ENCODE assay signal across 17 cellular contexts in genomic region chr17:80618304-80618703, GRCh38.
"Had no signal": no experiment of that assay in that cellular context is flagged by ENCODE, and none has a peak within 500 bp of the region (broad histone marks: within the 10 kb centered on the region; RNA-seq: fewer than 3 reads in every experiment).

No MANE protein-coding gene starts in this region.

- H3K36me3 ChIP-seq: ascending aorta, lower lobe of right lung, neutrophil, right atrium auricular region, tibial artery had no signal

- FAIRE-seq: colon, endothelial cell of umbilical vein had no signal

- H3K9me3 Mint-ChIP-seq: activated naive CD8-positive, alpha-beta T cell treated with anti-CD3 and anti-CD28 coated beads, Interleukin-2, amount 10 ng/mL, durations not matched to agents 7 days and 5 days; immature natural killer cell had no signal

- H3K27me3 ChIP-seq: ascending aorta, foreskin keratinocyte, neutrophil, right atrium auricular region, tibial artery had no signal

- H3K27ac ChIP-seq: ascending aorta, foreskin keratinocyte, lower lobe of right lung, neutrophil, right atrium auricular region, skin epidermis, tibial artery had no signal

- H3K27ac Mint-ChIP-seq: activated naive CD8-positive, alpha-beta T cell treated with anti-CD3 and anti-CD28 coated beads, Interleukin-2, amount 10 ng/mL, durations not matched to agents 7 days and 5 days; immature natural killer cell had no signal

- DNase-seq: activated CD4-positive, alpha-beta T cell treated with anti-CD3 and anti-CD28 coated beads, Interleukin-2, amount 50 U/mL, for 4 hours; activated CD4-positive, CD25-positive, alpha-beta regulatory T cell; activated naive CD8-positive, alpha-beta T cell treated with anti-CD3 and anti-CD28 coated beads, Interleukin-2, amount 10 ng/mL, durations not matched to agents 7 days and 5 days; effector CD4-positive, alpha-beta T cell; foreskin keratinocyte; immature natural killer cell; left cardiac atrium; lower lobe of right lung; posterior cingulate gyrus; SK-N-SH; tibial artery had no signal

- H3K36me3 Mint-ChIP-seq: immature natural killer cell had no signal

- H3K9me3 ChIP-seq: ascending aorta, lower lobe of right lung, neutrophil, right atrium auricular region, SK-N-SH, tibial artery had no signal

- H3K4me3 Mint-ChIP-seq: activated naive CD8-positive, alpha-beta T cell treated with anti-CD3 and anti-CD28 coated beads, Interleukin-2, amount 10 ng/mL, durations not matched to agents 7 days and 5 days; immature natural killer cell had no signal

- H3K4me3 ChIP-seq: ascending aorta, lower lobe of right lung, right atrium auricular region, skin epidermis, tibial artery had no signal

- H3K27me3 Mint-ChIP-seq: activated naive CD8-positive, alpha-beta T cell treated with anti-CD3 and anti-CD28 coated beads, Interleukin-2, amount 10 ng/mL, durations not matched to agents 7 days and 5 days had no signal

- H3K4me1 ChIP-seq: ascending aorta, lower lobe of right lung, right atrium auricular region had no signal
